9 cellular contexts compared by ENCODE assay signal in the genomic region with DNA sequence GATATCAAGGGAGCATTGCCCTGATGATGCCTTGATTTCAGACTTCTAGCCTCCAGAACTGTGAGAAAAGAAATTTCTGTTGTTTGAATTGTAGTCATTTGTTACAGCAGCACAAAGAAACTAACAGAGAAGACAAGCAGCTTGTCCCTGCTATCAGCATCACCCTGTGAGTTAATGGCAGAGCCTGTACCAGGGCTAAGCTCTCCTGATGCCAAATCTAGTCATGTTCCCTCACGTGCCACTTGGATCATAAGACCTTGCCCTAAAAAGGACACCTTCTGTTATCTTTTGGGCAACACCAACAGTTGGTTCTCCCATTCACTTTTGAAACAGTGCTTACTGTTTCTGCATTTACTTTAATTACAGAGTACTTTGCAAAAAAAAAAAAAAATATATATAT.
"Had no signal": no experiment of that assay in that cellular context is flagged by ENCODE, and none has a peak within 500 bp of the region (broad histone marks: within the 10 kb centered on the region; RNA-seq: fewer than 3 reads in every experiment).

No MANE protein-coding gene starts in this region.

- H3K36me3 Mint-ChIP-seq: IgD-negative memory B cell had no signal

- H3K4me3 ChIP-seq: GM23248, HAP-1 had no signal

- ATAC-seq: HCT116, HepG2 had no signal

- H3K27me3 Mint-ChIP-seq: IgD-negative memory B cell had no signal

- H3K9me3 ChIP-seq: HAP-1 had no signal

- H3K9me3 Mint-ChIP-seq: HFFc6, IgD-negative memory B cell had no signal

- H3K27ac Mint-ChIP-seq: HFFc6, IgD-negative memory B cell had no signal

- H3K4me3 Mint-ChIP-seq: HFFc6, IgD-negative memory B cell had no signal

- H3K4me1 ChIP-seq: HAP-1 had no signal

- H3K27ac ChIP-seq: GM23248, HL-60 had no signal

- H3K4me1 Mint-ChIP-seq: IgD-negative memory B cell had no signal

- DNase-seq: GM23248, GOT3, H7, HFFc6 had no signal

- FAIRE-seq: HepG2 had no signal

- H3K36me3 ChIP-seq: HAP-1 had no signal
